1 cellular context compared by ENCODE assay signal in genomic region chr9:126421567-126422428, GRCh38.
TF ChIP-seq lines count a peak whose summit lies in the region.

No MANE protein-coding gene starts in this region.

TF ChIP-seq in H1, 55 proteins besides CTCF, POLR2A, EP300 and RAD21 (continued from another document):
- no peak for TF ChIP-seq GTF2F1 (IDR thresholded peaks at IDR 0.05; ENCODE audit: borderline replicate concordance, low read depth, low read length)
TF ChIP-seq in H1: peak in this region for 3.
